In genomic region chr14:36214476-36215216, GRCh38 we compare ENCODE assay signal across 27 cellular contexts. TPM values are rescaled to one million over a fixed set of nuclear protein-coding genes. Genes with fewer than 3 reads are reported as not detected.
DNase-seq lines count a peak whose midpoint lies in the region; TF ChIP-seq lines count a peak whose summit lies in the region.
"Had no signal": no experiment of that assay in that cellular context is flagged by ENCODE, and none has a peak within 500 bp of the region (broad histone marks: within the 10 kb centered on the region; RNA-seq: fewer than 3 reads in every experiment).

No MANE protein-coding gene starts in this region.

- no peaks in the 10 kb centered on the region for H3K4me1 ChIP-seq in GM23248 (ENCODE audit: insufficient read depth)
- no peaks in the 10 kb centered on the region for H3K4me1 ChIP-seq in PC-9 (replicated peaks; ENCODE audit: insufficient read depth)
- H3K4me1 ChIP-seq in stomach: peaks cover 13 to 40% (median 22%) of the 10 kb centered on the region in 4 donors
- H3K4me1 ChIP-seq: heart right ventricle, vagina had no signal

- no TSS peak for BruUV-seq in PC-9 (replicated peaks; lab: Mats Ljungman, UMichigan)

- H4K20me1 ChIP-seq in GM23248 (ENCODE audit: insufficient read depth) (no peaks in the 10 kb centered on the region), PC-9 (ENCODE audit: insufficient read depth) (no peaks in the 10 kb centered on the region)

- H2AFZ ChIP-seq in GM23248: no peak overlapping the region
- no peak overlapping the region for H2AFZ ChIP-seq in PC-9

- WGBS in GM23248 (ENCODE audit: low coverage in 1 of 2, low lambda C conversion rate in 2 of 2, missing lambda C conversion rate in 2 of 2), 2 experiments: 21 to 28% methylated on average over 5 of the region's 5 CpGs
- WGBS in stomach, 5 donors: 52 to 66% (median 61%) methylated on average over 5 of the region's 5 CpGs

- no peak overlapping the region for H3K27ac ChIP-seq in GM23248
- no peak overlapping the region for H3K27ac ChIP-seq in PC-9
- peak overlapping the region in 4 of 5 donors; percentile 20 to 83 (median 65) for H3K27ac ChIP-seq in stomach
- H3K27ac ChIP-seq: C4-2B, epithelial cell of prostate, heart right ventricle, vagina had no signal

- TF ChIP-seq CTCF in PC-9 (conservative IDR thresholded peaks at IDR 0.05) (no peak), stomach (IDR thresholded peaks at IDR 0.05) (no peak)

- POLR2A ChIA-PET in PC-9 (lab: Charles Lee; ENCODE audit: unreplicated experiment): no interaction called here

- H3K9ac ChIP-seq in GM23248: no peak overlapping the region

- TF ChIP-seq EP300 in stomach (IDR thresholded peaks at IDR 0.05): no peak

- no peaks in the 10 kb centered on the region for H3K9me2 ChIP-seq in GM23248 (ENCODE audit: insufficient read depth)
- no peaks in the 10 kb centered on the region for H3K9me2 ChIP-seq in PC-9 (ENCODE audit: insufficient read depth)

- no peak overlapping the region for H3K4me2 ChIP-seq in GM23248 (ENCODE audit: unreplicated experiment)
- H3K4me2 ChIP-seq in PC-9: peak overlapping the region; percentile 26; the same call in 1 of the 2 replicates
- H3K4me2 ChIP-seq: smooth muscle cell had no signal

- H3K9me3 ChIP-seq in GM23248 (ENCODE audit: low read depth) (no peaks in the 10 kb centered on the region), PC-9 (ENCODE audit: insufficient read depth, low read depth) (no peaks in the 10 kb centered on the region), stomach (no peaks in the 10 kb centered on the region)
- H3K9me3 ChIP-seq: heart right ventricle, vagina had no signal

- H3F3A ChIP-seq in GM23248 (ENCODE audit: insufficient read depth) (no peaks in the 10 kb centered on the region), PC-9 (ENCODE audit: insufficient read depth, low read depth) (no peaks in the 10 kb centered on the region)

- DNase-seq in GM23248 (peak; percentile 15), PC-9 (peak in 1 of 2 experiments; percentile 63), glomerular visceral epithelial cell (ENCODE audit: extremely low spot score) (peak; percentile 8), stomach (no peak), epidermal melanocyte (ENCODE audit: insufficient read length, low spot score) (no peak), dedifferentiated amniotic fluid mesenchymal stem cell (ENCODE audit: extremely low spot score) (no peak), amygdala (lab: John Stamatoyannopoulos, UW) (no peak)
- DNase-seq: activated CD4-positive, alpha-beta T cell treated with anti-CD3 and anti-CD28 coated beads, Interleukin-2, amount 50 U/mL, for 1 hour; anterior cingulate cortex; dorsolateral prefrontal cortex; GOT3; heart right ventricle; KBM-7; naive thymus-derived CD4-positive, alpha-beta T cell; NCI-H1436; NCI-H2107; stimulated activated CD4-positive, alpha-beta T cell treated with anti-CD3 and anti-CD28 coated beads, Interleukin-2, amount 100 ng/mL, for 24 hours had no signal

- intact Hi-C loops in PC-9 (cut with micrococcal nuclease; ENCODE audit: unreplicated experiment) (no loop called here), stomach (cut with DNase I; ENCODE audit: low total_unique reads) (no loop called here)

- H3K79me2 ChIP-seq in GM23248 (ENCODE audit: insufficient read depth): no peaks in the 10 kb centered on the region
- no peaks in the 10 kb centered on the region for H3K79me2 ChIP-seq in PC-9 (ENCODE audit: low read depth)

- no peak for TF ChIP-seq POLR2A in stomach (IDR thresholded peaks at IDR 0.05)

- H3K27me3 ChIP-seq in GM23248 (replicated peaks; ENCODE audit: insufficient read depth) (peaks cover 13% of the 10 kb centered on the region), PC-9 (ENCODE audit: insufficient read depth, low read depth) (no peaks in the 10 kb centered on the region), stomach (no peaks in the 10 kb centered on the region)
- H3K27me3 ChIP-seq: vagina had no signal

- H3K4me3 ChIP-seq in GM23248: no peak overlapping the region
- no peak overlapping the region for H3K4me3 ChIP-seq in PC-9
- no peak overlapping the region for H3K4me3 ChIP-seq in stomach
- H3K4me3 ChIP-seq: dorsolateral prefrontal cortex, heart right ventricle, smooth muscle cell, vagina had no signal

- in situ Hi-C loops in GM23248 (cut with MboI): no loop called here

- H3K36me3 ChIP-seq in GM23248 (ENCODE audit: low read depth) (no peaks in the 10 kb centered on the region), PC-9 (ENCODE audit: low read depth) (no peaks in the 10 kb centered on the region), stomach (no peaks in the 10 kb centered on the region)
- H3K36me3 ChIP-seq: heart right ventricle, vagina had no signal

- CTCF ChIA-PET in PC-9 (lab: Charles Lee): no interaction called here

RNA-seq across cellular contexts. Expression of gene PTCSC3, which starts 38.1 kb away (rescaled TPM):
- total RNA-seq in GM23248 (2014; rRNA removed; shearing (Covaris generic)): not detected in 2 replicates
- not detected in 2 replicates for polyA plus RNA-seq in GM23248 (2016; fragmentation: Nextera tagmentation; extraction: Ambion mirVana)
- not detected in 2 replicates for total RNA-seq in PC-9 (2021)
- total RNA-seq in stomach: not detected
- polyA plus RNA-seq in stomach: under 1 TPM in 1 of 3 donors, not detected in 2; 0.65 TPM
- total RNA-seq: dorsolateral prefrontal cortex; fibroblast of villous mesenchyme; heart right ventricle; left lobe of liver; naive thymus-derived CD4-positive, alpha-beta T cell; NCI-H460; osteoblast; RPMI7951; smooth muscle cell; T-helper 2 cell treated with Interferon-gamma antibody and Interleukin-4, amounts not matched to agents 100 ng/mL and 5 ng/mL, for 36 hours; vagina had no signal
- polyA plus RNA-seq: heart right ventricle; naive thymus-derived CD4-positive, alpha-beta T cell; smooth muscle cell had no signal

Comparison
In these comparisons a context has a peak if more than half of its experiments do, and no peak if none do; other contexts are left out.
1. DNase-seq: peak in GM23248 (single experiment) and glomerular visceral epithelial cell (single experiment); none in stomach (single experiment), epidermal melanocyte (single experiment), dedifferentiated amniotic fluid mesenchymal stem cell (single experiment) and amygdala (0 of 56).
2. H3K27ac ChIP-seq: peak in stomach (4 of 5); none in GM23248 (single experiment) and PC-9 (single experiment).